In the genomic region with DNA sequence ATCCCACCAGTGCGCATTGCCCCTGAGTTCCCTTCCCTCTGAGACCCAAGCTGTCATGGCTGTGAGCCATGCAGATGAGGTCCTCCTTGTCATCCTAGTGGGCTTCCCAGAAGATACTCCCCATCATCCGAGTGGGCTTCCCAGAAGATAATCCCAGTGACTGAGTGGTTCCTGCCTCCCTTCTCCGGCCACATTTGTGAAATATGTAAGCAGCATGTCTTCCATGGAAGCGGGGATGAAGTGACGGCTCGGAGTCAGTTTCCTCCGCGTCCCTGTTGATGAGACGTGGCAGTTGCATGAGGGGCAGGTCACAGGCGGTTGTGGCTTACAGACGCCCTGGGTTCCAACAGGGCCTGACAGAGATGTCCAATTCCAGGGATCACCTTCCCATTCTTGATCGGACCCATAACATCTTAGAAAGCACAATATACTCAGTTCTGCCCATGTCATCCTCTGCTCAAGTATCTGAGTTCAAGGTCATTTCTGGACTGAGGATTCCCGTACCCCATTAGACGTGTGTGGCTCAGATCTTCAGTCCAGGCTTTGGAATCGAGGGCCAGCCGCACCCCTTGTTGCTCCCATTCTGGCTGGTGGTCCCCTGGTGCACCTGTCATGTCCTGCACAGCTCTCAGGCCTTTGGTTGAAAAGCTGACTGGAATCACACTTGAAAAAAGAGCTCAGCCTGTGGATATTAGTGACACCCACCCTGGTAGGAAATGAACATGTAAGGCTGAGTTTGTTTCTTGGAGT, we compare ENCODE assay signal across 25 cellular contexts.
"Had no signal": no experiment of that assay in that cellular context is flagged by ENCODE, and none has a peak within 500 bp of the region (broad histone marks: within the 10 kb centered on the region; RNA-seq: fewer than 3 reads in every experiment).

No MANE protein-coding gene starts in this region.

- H3K4me3 Mint-ChIP-seq: memory B cell; mesothelial cell of epicardium; naive B cell; natural killer cell treated with Interleukin-12 subunit alpha and Interleukin-12 subunit beta and Interleukin-15 and Interleukin-18, amount 100 ng/mL, for 72 hours; stimulated activated memory B cell treated with anti-CD40 and anti-IgM and Interleukin-4, amounts not matched to agents 10 μg/mL and 1 μg/mL and 100 μg/mL, for 72 hours; stimulated activated naive CD8-positive, alpha-beta T cell treated with anti-CD3 and anti-CD28 coated beads, Interleukin-15, Interleukin-2, amounts not matched to agents 100 ng/mL and 50 ng/mL, for 24 hours had no signal

- H3K27ac ChIP-seq: epithelial cell of prostate, gastrocnemius medialis, hepatocyte, psoas muscle, sigmoid colon, thoracic aorta, tibial nerve, upper lobe of left lung, uterus had no signal

- H3K27me3 Mint-ChIP-seq: memory B cell; naive B cell; stimulated activated memory B cell treated with anti-CD40 and anti-IgM and Interleukin-4, amounts not matched to agents 10 μg/mL and 1 μg/mL and 100 μg/mL, for 72 hours; stimulated activated naive CD8-positive, alpha-beta T cell treated with anti-CD3 and anti-CD28 coated beads, Interleukin-15, Interleukin-2, amounts not matched to agents 100 ng/mL and 50 ng/mL, for 24 hours had no signal

- H3K4me1 Mint-ChIP-seq: memory B cell; mesothelial cell of epicardium; naive B cell; stimulated activated memory B cell treated with anti-CD40 and anti-IgM and Interleukin-4, amounts not matched to agents 10 μg/mL and 1 μg/mL and 100 μg/mL, for 72 hours had no signal

- ATAC-seq: esophagus mucosa; gastrocnemius medialis; left lobe of liver; mucosa of descending colon; natural killer cell treated with Interleukin-12 subunit alpha and Interleukin-12 subunit beta and Interleukin-15 and Interleukin-18, amount 100 ng/mL, for 72 hours; psoas muscle; right cardiac atrium; stimulated activated memory B cell treated with anti-CD40 and anti-IgM and Interleukin-4, amounts not matched to agents 10 μg/mL and 1 μg/mL and 100 μg/mL, for 72 hours had no signal

- H3K36me3 Mint-ChIP-seq: memory B cell; mesothelial cell of epicardium; naive B cell; stimulated activated memory B cell treated with anti-CD40 and anti-IgM and Interleukin-4, amounts not matched to agents 10 μg/mL and 1 μg/mL and 100 μg/mL, for 72 hours had no signal

- H3K27ac Mint-ChIP-seq: memory B cell; mesothelial cell of epicardium; naive B cell; natural killer cell treated with Interleukin-12 subunit alpha and Interleukin-12 subunit beta and Interleukin-15 and Interleukin-18, amount 100 ng/mL, for 72 hours; stimulated activated memory B cell treated with anti-CD40 and anti-IgM and Interleukin-4, amounts not matched to agents 10 μg/mL and 1 μg/mL and 100 μg/mL, for 72 hours; stimulated activated naive CD8-positive, alpha-beta T cell treated with anti-CD3 and anti-CD28 coated beads, Interleukin-15, Interleukin-2, amounts not matched to agents 100 ng/mL and 50 ng/mL, for 24 hours had no signal

- DNase-seq: effector CD4-positive, alpha-beta T cell; foreskin fibroblast; gastrocnemius medialis; kidney; mucosa of descending colon; naive B cell; nucleus accumbens; psoas muscle; right cardiac atrium; sigmoid colon; stimulated activated CD4-positive, alpha-beta T cell treated with anti-CD3 and anti-CD28 coated beads, Interleukin-2, amount 100 ng/mL, for 24 hours; stimulated activated CD4-positive, alpha-beta T cell treated with anti-CD3 and anti-CD28 coated beads, Interleukin-4, amount 100 ng/mL, for 24 hours; upper lobe of left lung; uterus had no signal
